Comparison of ENCODE assay signal across 8 cellular contexts in genomic region chr9:98118640-98119601, GRCh38. TPM values are rescaled to one million over a fixed set of nuclear protein-coding genes. Genes with fewer than 3 reads are reported as not detected.
A peak's percentile ranks its signal among the peaks of the same experiment; 100 is the strongest.
DNase-seq lines count a peak whose midpoint lies in the region; ATAC-seq and TF ChIP-seq lines count a peak whose summit lies in the region.

Gene TRIM14 (minus strand): TSS chr9:98119222. CDS start chr9:98119188, 34 bp downstream.

- H3K4me3 ChIP-seq in HUES6 (ENCODE audit: low read depth, low read length) (peak within 1 kb of the TSS; percentile 66), SK-N-SH (ENCODE audit: low read depth in 2 of 2, low read length in 1 of 2) (peak within 1 kb of the TSS; percentile 64 to 65), heart right ventricle (peak within 1 kb of the TSS; percentile 37 to 88 (median 69)), psoas muscle (peak within 1 kb of the TSS; percentile 84)

- H3K27ac ChIP-seq in HUES6 (ENCODE audit: low read depth, low read length) = no peak within 1 kb of the TSS
- peak within 1 kb of the TSS; percentile 21 to 30; a peak in 2 of 4 replicates for H3K27ac ChIP-seq in SK-N-SH (ENCODE audit: low read depth in 2 of 2, low read length in 1 of 2)
- H3K27ac ChIP-seq in heart right ventricle = peak within 1 kb of the TSS in 8 of 10 donors; percentile 13 to 89 (median 50)
- no peak within 1 kb of the TSS for H3K27ac ChIP-seq in psoas muscle

- no peaks in the 10 kb centered on the region for H3K9me2 ChIP-seq in SK-N-SH

- TF ChIP-seq CTCF in Calu3 (IDR thresholded peaks at IDR 0.05; ENCODE audit: unreplicated experiment) = no peak
- TF ChIP-seq CTCF in GM20000 (IDR thresholded peaks at IDR 0.05; ENCODE audit: extremely low read depth, missing control alignments) = peak; percentile 8
- TF ChIP-seq CTCF in SK-N-SH (IDR thresholded peaks at IDR 0.05) = peak; percentile 38
- TF ChIP-seq CTCF in heart right ventricle (IDR thresholded peaks at IDR 0.05) = peak in 5 of 9 donors; percentile 10 to 34 (median 24)
- no peak for TF ChIP-seq CTCF in psoas muscle (IDR thresholded peaks at IDR 0.05)

- 32% methylated on average over 23 of the region's 71 CpGs for WGBS in SK-N-SH (ENCODE audit: low lambda C conversion rate)
- WGBS in heart right ventricle, 2 donors = 7% methylated on average over 69 to 71 of the region's 71 CpGs
- 9% methylated on average over 68 to 71 of the region's 71 CpGs for WGBS in psoas muscle, 3 donors

- peak within 1 kb of the TSS; percentile 94 for H3K4me3 Mint-ChIP-seq in Calu3 (ENCODE audit: low read depth, unreplicated experiment)
- peak within 1 kb of the TSS; percentile 87 for H3K4me3 Mint-ChIP-seq in activated naive CD8-positive, alpha-beta T cell

- peaks cover 2% of the 10 kb centered on the region; the same call in 1 of the 2 replicates for H3K36me3 ChIP-seq in HUES6 (ENCODE audit: control insufficient read depth, insufficient read depth, low read length)
- H3K36me3 ChIP-seq in SK-N-SH (replicated peaks in 1 of 2; ENCODE audit: control insufficient read depth in 1 of 2, insufficient read depth in 2 of 2, low read length in 1 of 2) = no peaks in the 10 kb centered on the region
- no peaks in the 10 kb centered on the region for H3K36me3 ChIP-seq in heart right ventricle
- H3K36me3 ChIP-seq in psoas muscle (ENCODE audit: insufficient read depth in 1 of 2, low read depth in 1 of 2) = no peaks in the 10 kb centered on the region

- no peaks in the 10 kb centered on the region for H3K79me2 ChIP-seq in SK-N-SH (ENCODE audit: insufficient read depth)

- DNase-seq in Calu3 (peak; percentile 75), GM20000 (ENCODE audit: low spot score) (peak; percentile 86), SK-N-SH (peak; percentile 90), heart right ventricle (peak; percentile 37 to 66), psoas muscle (peak; percentile 59 to 68), NCI-H187 (lab: John Stamatoyannopoulos, UW) (no peak)

- H3K9ac ChIP-seq in HUES6 (ENCODE audit: low read length) (peak within 1 kb of the TSS; percentile 33), SK-N-SH (peak within 1 kb of the TSS; percentile 59)

- BruUV-seq in Calu3 (replicated peaks; lab: Mats Ljungman, UMichigan) = no TSS peak

- no peak for TF ChIP-seq EP300 in SK-N-SH (IDR thresholded peaks at IDR 0.05; ENCODE audit: borderline replicate concordance in 1 of 2, low read depth in 1 of 2, low read length in 1 of 2)

- POLR2A ChIA-PET in SK-N-SH (lab: Yijun Ruan, JAX) = interaction anchor here (0.8 to 1.6 kb wide), 4 partner anchors 10 to 77 kb away, joined by 3 to 6 read pairs (median 4); no protein-coding TSS in a partner anchor

- peaks cover 27% of the 10 kb centered on the region for H3K4me1 Mint-ChIP-seq in Calu3 (ENCODE audit: low read depth, unreplicated experiment)
- peaks cover 56% of the 10 kb centered on the region for H3K4me1 Mint-ChIP-seq in activated naive CD8-positive, alpha-beta T cell (ENCODE audit: low read depth)

- H3K27me3 ChIP-seq in HUES6 (ENCODE audit: control insufficient read depth, insufficient read depth, low read length) = no peaks in the 10 kb centered on the region
- H3K27me3 ChIP-seq in SK-N-SH (ENCODE audit: insufficient read depth) = no peaks in the 10 kb centered on the region
- peaks cover 0 to 15% (median 0%) of the 10 kb centered on the region in 7 donors for H3K27me3 ChIP-seq in heart right ventricle
- H3K27me3 ChIP-seq in psoas muscle (ENCODE audit: insufficient read depth in 3 of 3, low read length in 2 of 3) = peaks cover 0 to 11% (median 6%) of the 10 kb centered on the region in 3 donors

- peaks cover 26% of the 10 kb centered on the region for H3K36me3 Mint-ChIP-seq in Calu3 (ENCODE audit: insufficient read depth, unreplicated experiment)
- no peaks in the 10 kb centered on the region for H3K36me3 Mint-ChIP-seq in activated naive CD8-positive, alpha-beta T cell

- H3K9me3 ChIP-seq in HUES6 (ENCODE audit: control insufficient read depth, insufficient read depth, low read depth, low read length) (no peaks in the 10 kb centered on the region), SK-N-SH (no peaks in the 10 kb centered on the region), heart right ventricle (no peaks in the 10 kb centered on the region), psoas muscle (no peaks in the 10 kb centered on the region)

- TF ChIP-seq RAD21 in SK-N-SH (IDR thresholded peaks at IDR 0.05; ENCODE audit: low read length) = peak; percentile 51

- no peaks in the 10 kb centered on the region for H4K20me1 ChIP-seq in SK-N-SH (ENCODE audit: insufficient read depth)

- H3K4me1 ChIP-seq in HUES6 (ENCODE audit: control insufficient read depth, insufficient read depth, low read length) (peaks cover 8% of the 10 kb centered on the region), SK-N-SH (ENCODE audit: control insufficient read depth in 1 of 2, insufficient read depth in 2 of 2, low read depth in 1 of 2, low read length in 1 of 2) (peaks cover 0 to 30% of the 10 kb centered on the region in 2 experiments; a peak in 3 of 4 replicates), heart right ventricle (peaks cover 0 to 42% (median 18%) of the 10 kb centered on the region in 9 donors), psoas muscle (no peaks in the 10 kb centered on the region)

- H3K27me3 Mint-ChIP-seq in Calu3 (ENCODE audit: unreplicated experiment) = no peaks in the 10 kb centered on the region
- no peaks in the 10 kb centered on the region for H3K27me3 Mint-ChIP-seq in activated naive CD8-positive, alpha-beta T cell

- H3K27ac Mint-ChIP-seq in Calu3 (ENCODE audit: unreplicated experiment) = peak within 1 kb of the TSS; percentile 87
- H3K27ac Mint-ChIP-seq in activated naive CD8-positive, alpha-beta T cell = peak within 1 kb of the TSS; percentile 95

- intact Hi-C loops in Calu3 (cut with micrococcal nuclease; ENCODE audit: unreplicated experiment) = loop anchor here (2.0 to 5.0 kb wide), 2 partner anchors 72 to 143 kb away; no protein-coding TSS in a partner anchor
- intact Hi-C loops in heart right ventricle (cut with DNase I) = no loop called here
- intact Hi-C loops in psoas muscle (cut with DNase I) = loop anchor here in 1 of 2 donors (1.0 kb wide), 1 partner anchor 18 kb away; no protein-coding TSS in a partner anchor

- no peaks in the 10 kb centered on the region for H3F3A ChIP-seq in SK-N-SH (replicated peaks; ENCODE audit: insufficient read depth)

- H3K9me3 Mint-ChIP-seq in Calu3 (ENCODE audit: low read depth, unreplicated experiment) = no peaks in the 10 kb centered on the region
- H3K9me3 Mint-ChIP-seq in activated naive CD8-positive, alpha-beta T cell (ENCODE audit: low read depth) = no peaks in the 10 kb centered on the region

- peak within 1 kb of the TSS; percentile 95 for H2AFZ ChIP-seq in SK-N-SH (ENCODE audit: low read depth)

- H3K4me2 ChIP-seq in SK-N-SH = peak within 1 kb of the TSS; percentile 88

- ATAC-seq in heart right ventricle (peak; percentile 63 to 82 (median 78)), psoas muscle (peak; percentile 49 to 67 (median 61))

- CTCF ChIA-PET in Calu3 (lab: Charles Lee) (interaction anchor here (0.9 to 2.1 kb wide), 3 partner anchors 70 to 74 kb away, joined by 3 to 6 read pairs (median 4); partner anchors contain the start of gene CORO2A), SK-N-SH (lab: Yijun Ruan, JAX) (interaction anchor here (0.7 to 2.6 kb wide), 23 partner anchors 8 to 190 kb away, joined by 3 to 19 read pairs (median 4); no protein-coding TSS in a partner anchor)

TF ChIP-seq in SK-N-SH, 30 proteins besides CTCF, POLR2A, EP300 and RAD21 (continues in another document):
- TF ChIP-seq MEF2A (IDR thresholded peaks at IDR 0.05; ENCODE audit: borderline replicate concordance, low read depth) = no peak
- TF ChIP-seq USF2 (IDR thresholded peaks at IDR 0.05; ENCODE audit: borderline replicate concordance, low read depth, low read length) = no peak
- peak; percentile 82 for TF ChIP-seq MXI1 (IDR thresholded peaks at IDR 0.05; ENCODE audit: low read depth, low read length)
- TF ChIP-seq GATA2 (CRISPR knock-in tag; IDR thresholded peaks at IDR 0.05) = no peak
- TF ChIP-seq IRF3 (IDR thresholded peaks at IDR 0.05; ENCODE audit: low read depth, low read length) = no peak
- TF ChIP-seq TAF1 (IDR thresholded peaks at IDR 0.05; ENCODE audit: borderline replicate concordance, low read depth, low read length) = no peak; the same call in 1 of the 2 replicates
- no peak for TF ChIP-seq TEAD4 (IDR thresholded peaks at IDR 0.05; ENCODE audit: borderline replicate concordance, insufficient read depth)
- TF ChIP-seq RXRA (IDR thresholded peaks at IDR 0.05; ENCODE audit: borderline replicate concordance, low read depth) = no peak
- peak; percentile 31 for TF ChIP-seq SMC3 (IDR thresholded peaks at IDR 0.05; ENCODE audit: low read depth, low read length)
- TF ChIP-seq ELF1 (IDR thresholded peaks at IDR 0.05) = no peak
- TF ChIP-seq NRF1 (IDR thresholded peaks at IDR 0.05; ENCODE audit: low read depth, low read length) = no peak
- no peak for TF ChIP-seq JUND (IDR thresholded peaks at IDR 0.05)
- no peak for TF ChIP-seq FOXM1 (IDR thresholded peaks at IDR 0.05; ENCODE audit: low read depth)
- TF ChIP-seq GABPA (IDR thresholded peaks at IDR 0.05; ENCODE audit: low read depth) = peak; percentile 32; the same call in 1 of the 2 replicates
- no peak; the same call in 1 of the 2 replicates for TF ChIP-seq YY1 (IDR thresholded peaks at IDR 0.05; ENCODE audit: low read depth)

RNA-seq across cellular contexts. Expression of gene TRIM14, which starts in this region (rescaled TPM):
- total RNA-seq in Calu3 (2022) (34.1 and 54.0 TPM in 2 replicates), heart right ventricle (10 to 100 TPM in 1 of 10 donors, 1 to 10 TPM in 6, under 1 TPM in 3; 0.47 to 11.2 (median 1.8) TPM), psoas muscle (1 to 10 TPM in 3 of 4 donors, under 1 TPM in 1; 0.79 to 2.5 (median 1.9) TPM)
- polyA plus RNA-seq in SK-N-SH (2012; rRNA removed) (13.4 and 15.3 TPM in 2 replicates), heart right ventricle (1 to 10 TPM in 1 of 2 donors, under 1 TPM in 1; 0.88 to 1.7 TPM), psoas muscle (under 1 TPM; 0.13 to 0.70 (median 0.38) TPM)
- 10.7 and 16.1 TPM in 2 replicates for polyA plus RNA-seq in SK-N-SH (2012; cell fraction: cytosol; rRNA removed)
- polyA plus RNA-seq in SK-N-SH (2012; cell fraction: nucleus; rRNA removed) = 18.3 and 19.3 TPM in 2 replicates

Comparison
In these comparisons a context has a peak if more than half of its experiments do, and no peak if none do; other contexts are left out.
1. DNase-seq: peak in Calu3 (single experiment), GM20000 (single experiment), SK-N-SH (single experiment), heart right ventricle (2 of 2) and psoas muscle (2 of 2); none in NCI-H187 (0 of 2).
2. CTCF ChIP-seq: peak in GM20000 (single experiment), SK-N-SH (single experiment) and heart right ventricle (5 of 9); none in Calu3 (single experiment) and psoas muscle (single experiment).
3. H3K27ac ChIP-seq: peak in SK-N-SH (2 of 2) and heart right ventricle (8 of 10); none in HUES6 (single experiment) and psoas muscle (single experiment).
4. Peak in every context shown above with its lines, with median percentiles within 50 percentile points of each other: H3K4me3 ChIP-seq.